ENCODE assay signal across 1 cellular context in the genomic region with DNA sequence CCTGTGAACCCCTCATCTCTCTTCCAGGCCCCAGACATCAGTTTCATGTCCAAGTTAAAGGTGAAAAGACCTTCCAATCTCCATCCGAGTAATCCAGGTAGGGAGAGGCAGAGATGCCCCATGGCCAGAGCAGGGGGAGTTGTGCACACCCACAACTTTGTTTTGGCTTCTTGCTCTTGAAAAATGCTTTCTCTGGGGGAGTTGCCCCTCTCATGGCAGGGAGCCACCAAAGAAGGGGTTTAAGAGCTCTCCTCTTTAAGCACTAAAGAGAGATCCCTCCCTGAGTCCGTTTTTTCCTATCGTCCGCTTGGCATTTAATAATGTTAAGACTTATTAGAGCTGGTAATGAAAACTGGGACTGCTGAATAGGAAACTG.
A peak's percentile ranks its signal among the peaks of the same experiment; 100 is the strongest.
TF ChIP-seq lines count a peak whose summit lies in the region.

No MANE protein-coding gene starts in this region.

TF ChIP-seq in H1, 55 proteins besides CTCF, POLR2A, EP300 and RAD21:
- TF ChIP-seq RNF2 (IDR thresholded peaks at IDR 0.05; ENCODE audit: borderline replicate concordance, low read depth, low read length, missing control alignments, poor library complexity, severe bottlenecking) (peak; percentile 78), SUZ12 (IDR thresholded peaks at IDR 0.05; ENCODE audit: low read length) (peak; percentile 70; the same call in 1 of the 2 replicates), EZH2 (IDR thresholded peaks at IDR 0.05; ENCODE audit: low read depth, low read length, severe bottlenecking) (peak; percentile 76), SP1 (IDR thresholded peaks at IDR 0.05; ENCODE audit: low read depth, low read length) (0 out of 2 replicates have a peak, but pooled peaks have one; percentile 18), EGR1 (IDR thresholded peaks at IDR 0.05; ENCODE audit: borderline replicate concordance, low read depth, low read length) (no peak)
